Comparison of ENCODE assay signal across 9 cellular contexts in genomic region chr19:11798391-11799296, GRCh38. TPM values are rescaled to one million over a fixed set of nuclear protein-coding genes. Genes with fewer than 3 reads are reported as not detected.
A peak's percentile ranks its signal among the peaks of the same experiment; 100 is the strongest.
DNase-seq lines count a peak whose midpoint lies in the region; ATAC-seq and TF ChIP-seq lines count a peak whose summit lies in the region.
"Had no signal": no experiment of that assay in that cellular context is flagged by ENCODE, and none has a peak within 500 bp of the region (broad histone marks: within the 10 kb centered on the region; RNA-seq: fewer than 3 reads in every experiment).

Gene ZNF491, plus strand, starts transcription at chr19:11798523. Its CDS starts 7,431 bp downstream, at chr19:11805954.

- no peaks in the 10 kb centered on the region for H3K27me3 ChIP-seq in NT2/D1 (ENCODE audit: insufficient read depth, insufficient read length)

- peak within 1 kb of the TSS; percentile 65 for H3K4me3 ChIP-seq in NT2/D1 (ENCODE audit: insufficient read length, low read depth)
- peak within 1 kb of the TSS; percentile 29 for H3K4me3 ChIP-seq in mucosa of descending colon

- H3K27ac ChIP-seq in epithelial cell of prostate: no peak within 1 kb of the TSS

- no peaks in the 10 kb centered on the region for H3K9me3 ChIP-seq in NT2/D1 (ENCODE audit: insufficient read depth, low read length)
- no peaks in the 10 kb centered on the region for H3K9me3 ChIP-seq in mucosa of descending colon

- H3K4me1 ChIP-seq in NT2/D1 (ENCODE audit: insufficient read depth, insufficient read length): no peaks in the 10 kb centered on the region
- H3K4me1 ChIP-seq in mucosa of descending colon (ENCODE audit: low read depth): peaks cover 11% of the 10 kb centered on the region

- peak; percentile 85 for ATAC-seq in GM19372 (IDR thresholded peaks at IDR 0.05; ENCODE audit: low read depth, unreplicated experiment)
- peak; percentile 61 for ATAC-seq in HG03571 (IDR thresholded peaks at IDR 0.05; ENCODE audit: unreplicated experiment)
- ATAC-seq in mucosa of descending colon: peak; percentile 97

- intact Hi-C loops in mucosa of descending colon (cut with DNase I, micrococcal nuclease): no loop called here

- DNase-seq in C1 segment of cervical spinal cord (lab: John Stamatoyannopoulos, UW) (peak; percentile 45 to 93 (median 86)), NT2/D1 (ENCODE audit: low read depth, low spot score) (peak; percentile 92), activated T-cell treated with anti-CD3 and anti-CD28 coated beads for 1 hour (ENCODE audit: low read depth) (peak; percentile 78), epithelial cell of prostate (ENCODE audit: low read depth, low spot score) (peak; percentile 39), mucosa of descending colon (peak; percentile 93 to 96 (median 95))
- DNase-seq in stimulated activated CD8-positive, alpha-beta memory T cell treated with anti-CD3 and anti-CD28 coated beads, Interleukin-2, amount 100 ng/mL, for 1 hour (ENCODE audit: low read depth in 2 of 2): peak; percentile 66 to 72

- no peak for TF ChIP-seq CTCF in mucosa of descending colon (IDR thresholded peaks at IDR 0.05)

- H3K36me3 ChIP-seq in NT2/D1 (ENCODE audit: insufficient read depth, insufficient read length, low read length) (no peaks in the 10 kb centered on the region), mucosa of descending colon (ENCODE audit: low read depth) (no peaks in the 10 kb centered on the region)

- H3K9ac ChIP-seq in NT2/D1 (ENCODE audit: insufficient read length, low read depth): peak within 1 kb of the TSS; percentile 92

RNA-seq across cellular contexts. Expression of gene ZNF491, which starts in this region (rescaled TPM):
- 1 to 10 TPM; 1.9 to 4.3 (median 2.8) TPM for total RNA-seq in mucosa of descending colon
- total RNA-seq: NCI-H460 had no signal

Comparison
In these comparisons a context has a peak if more than half of its experiments do, and no peak if none do; other contexts are left out.
1. DNase-seq: peak in every context shown above with its lines; median percentile 95 in mucosa of descending colon; 92 in NT2/D1; 86 in C1 segment of cervical spinal cord; 78 in activated T-cell treated with anti-CD3 and anti-CD28 coated beads for 1 hour; 69 in stimulated activated CD8-positive, alpha-beta memory T cell treated with anti-CD3 and anti-CD28 coated beads, Interleukin-2, amount 100 ng/mL, for 1 hour; 39 in epithelial cell of prostate.